Comparison of ENCODE assay signal across 39 cellular contexts in genomic region chr17:40815381-40815780, GRCh38. TPM values are rescaled to one million over a fixed set of nuclear protein-coding genes. Genes with fewer than 3 reads are reported as not detected.
"Had no signal": no experiment of that assay in that cellular context is flagged by ENCODE, and none has a peak within 500 bp of the region (broad histone marks: within the 10 kb centered on the region; RNA-seq: fewer than 3 reads in every experiment).

No MANE protein-coding gene starts in this region.

- H3K27me3 ChIP-seq: brain microvascular endothelial cell had no signal

- FAIRE-seq: astrocyte, TTC549 had no signal

- H3K4me1 ChIP-seq: breast epithelium had no signal

- H3K4me3 Mint-ChIP-seq: activated B cell treated with CpG ODN at 0.5 μM for 24 hours; activated CD4-positive, alpha-beta memory T cell treated with anti-CD3 and anti-CD28 coated beads for 36 hours; activated CD4-positive, alpha-beta T cell treated with anti-CD3 and anti-CD28 coated beads, Interleukin-2, amount 10 ng/mL, durations not matched to agents 24 days and 14 days; activated CD8-positive, alpha-beta T cell treated with anti-CD3 and anti-CD28 coated beads for 36 hours; activated naive CD4-positive, alpha-beta T cell treated with anti-CD3 and anti-CD28 coated beads for 36 hours; activated naive CD8-positive, alpha-beta T cell treated with anti-CD3 and anti-CD28 coated beads for 36 hours; activated T-cell treated with anti-CD3 and anti-CD28 coated beads, Interleukin-2, amount 50 U/mL, for 4 hours; activated T-cell treated with anti-CD3 and anti-CD28 coated beads, Interleukin-2, amount 50 U/mL, for 72 hours; activated T-helper 1 cell treated with anti-CD3 and anti-CD28 coated beads, Interleukin-12 subunit alpha, Interleukin-12 subunit beta, Interleukin-2, Interleukin-4 antibody, amounts not matched to agents 30 ng/mL and 10 ng/mL and 1 ng/mL, durations not matched to agents 14 hours and 24 hours and 36 hours; activated T-helper 17 cell treated with anti-CD3 and anti-CD28 coated beads, Interleukin-2, amount 50 U/mL, for 72 hours; T-helper 1 cell treated with Interleukin-12 subunit alpha and Interleukin-12 subunit beta and Interleukin-4 antibody, amounts not matched to agents 30 μg/mL and 1 μg/mL, for 36 hours; T-helper 2 cell treated with Interferon-gamma antibody and Interleukin-4, amounts not matched to agents 5 μg/mL and 100 μg/mL, for 36 hours had no signal

- H3K27ac ChIP-seq: adrenal gland, body of pancreas, brain microvascular endothelial cell, breast epithelium, VCaP had no signal

- H3K27ac Mint-ChIP-seq: activated B cell treated with CpG ODN at 0.5 μM for 24 hours; activated CD4-positive, alpha-beta memory T cell treated with anti-CD3 and anti-CD28 coated beads for 36 hours; activated CD4-positive, alpha-beta T cell treated with anti-CD3 and anti-CD28 coated beads, Interleukin-2, amount 10 ng/mL, durations not matched to agents 24 days and 14 days; activated CD8-positive, alpha-beta T cell treated with anti-CD3 and anti-CD28 coated beads for 36 hours; activated naive CD4-positive, alpha-beta T cell treated with anti-CD3 and anti-CD28 coated beads for 36 hours; activated naive CD4-positive, alpha-beta T cell treated with anti-CD3 and anti-CD28 coated beads, Interleukin-2, amount 50 U/mL, for 72 hours; activated naive CD8-positive, alpha-beta T cell treated with anti-CD3 and anti-CD28 coated beads for 36 hours; activated T-cell treated with anti-CD3 and anti-CD28 coated beads, Interleukin-2, amount 50 U/mL, for 72 hours; activated T-helper 1 cell treated with anti-CD3 and anti-CD28 coated beads, Interleukin-12 subunit alpha, Interleukin-12 subunit beta, Interleukin-2, Interleukin-4 antibody, amounts not matched to agents 30 ng/mL and 10 ng/mL and 1 ng/mL, durations not matched to agents 14 hours and 24 hours and 36 hours; activated T-helper 17 cell treated with anti-CD3 and anti-CD28 coated beads, Interleukin-2, amount 50 U/mL, for 72 hours; T-helper 1 cell treated with Interleukin-12 subunit alpha and Interleukin-12 subunit beta and Interleukin-4 antibody, amounts not matched to agents 30 μg/mL and 1 μg/mL, for 36 hours; T-helper 2 cell treated with Interferon-gamma antibody and Interleukin-4, amounts not matched to agents 5 μg/mL and 100 μg/mL, for 36 hours had no signal

- H3K36me3 ChIP-seq: adrenal gland, breast epithelium had no signal

- H3K9me3 ChIP-seq: adrenal gland, body of pancreas, breast epithelium had no signal

- H3K4me3 ChIP-seq: adrenal gland, body of pancreas, breast epithelium had no signal

- DNase-seq: activated B cell treated with CpG ODN at 0.5 μM for 24 hours; activated CD4-positive, alpha-beta memory T cell treated with anti-CD3 and anti-CD28 coated beads for 36 hours; activated CD4-positive, alpha-beta T cell treated with anti-CD3 and anti-CD28 coated beads for 4 hours; activated CD4-positive, alpha-beta T cell treated with anti-CD3 and anti-CD28 coated beads, Interleukin-2, amount 10 ng/mL, durations not matched to agents 24 days and 14 days; activated CD4-positive, alpha-beta T cell treated with anti-CD3 and anti-CD28 coated beads, Interleukin-2, amount 50 U/mL, for 1 hour; activated CD4-positive, alpha-beta T cell treated with anti-CD3 and anti-CD28 coated beads, Interleukin-2, amount 50 U/mL, for 4 hours; activated CD4-positive, CD25-positive, alpha-beta regulatory T cell treated with anti-CD3 and anti-CD28 coated beads, Interleukin-2, amount 50 U/mL, for 72 hours; activated CD8-positive, alpha-beta memory T cell treated with anti-CD3 and anti-CD28 coated beads, Interleukin-2, amount 50 U/mL, for 4 hours; activated CD8-positive, alpha-beta T cell treated with anti-CD3 and anti-CD28 coated beads for 36 hours; activated effector memory CD4-positive, alpha-beta T cell treated with anti-CD3 and anti-CD28 coated beads, Interleukin-2, amount 50 U/mL, for 16 hours; activated gamma-delta T cell treated with Interleukin-2 at 50 U/mL for 16 hours; activated naive CD4-positive, alpha-beta T cell; activated naive CD4-positive, alpha-beta T cell treated with anti-CD3 and anti-CD28 coated beads for 36 hours; activated naive CD8-positive, alpha-beta T cell treated with anti-CD3 and anti-CD28 coated beads for 36 hours; activated T-cell treated with anti-CD3 and anti-CD28 coated beads for 4 hours; activated T-cell treated with anti-CD3 and anti-CD28 coated beads, Interleukin-2, amount 50 U/mL, for 1 hour; activated T-cell treated with anti-CD3 and anti-CD28 coated beads, Interleukin-2, amount 50 U/mL, for 4 hours; activated T-cell treated with anti-CD3 and anti-CD28 coated beads, Interleukin-2, amount 50 U/mL, for 72 hours; adrenal gland; amniotic stem cell; aorta; body of pancreas; brain microvascular endothelial cell; central memory CD4-positive, alpha-beta T cell; T-helper 1 cell; T-helper 2 cell; T-helper 9 cell had no signal

- H3K9me3 Mint-ChIP-seq: activated CD4-positive, alpha-beta memory T cell treated with anti-CD3 and anti-CD28 coated beads for 36 hours; activated CD8-positive, alpha-beta T cell treated with anti-CD3 and anti-CD28 coated beads for 36 hours; activated naive CD4-positive, alpha-beta T cell treated with anti-CD3 and anti-CD28 coated beads for 36 hours; activated T-cell treated with anti-CD3 and anti-CD28 coated beads, Interleukin-2, amount 50 U/mL, for 4 hours had no signal

- ATAC-seq: activated CD8-positive, alpha-beta T cell treated with anti-CD3 and anti-CD28 coated beads for 36 hours; activated naive CD4-positive, alpha-beta T cell treated with anti-CD3 and anti-CD28 coated beads, Interleukin-2, amount 50 U/mL, for 72 hours; activated T-cell treated with anti-CD3 and anti-CD28 coated beads, Interleukin-2, amount 50 U/mL, for 4 hours; activated T-cell treated with anti-CD3 and anti-CD28 coated beads, Interleukin-2, amount 50 U/mL, for 72 hours; activated T-helper 17 cell treated with anti-CD3 and anti-CD28 coated beads, Interleukin-2, amount 50 U/mL, for 72 hours; body of pancreas had no signal

RNA-seq across cellular contexts. Expression of gene KRT28, which starts 15.6 kb away (rescaled TPM):
- total RNA-seq: activated B cell treated with CpG ODN at 0.5 μM for 24 hours; activated CD4-positive, alpha-beta memory T cell treated with anti-CD3 and anti-CD28 coated beads for 36 hours; activated CD4-positive, alpha-beta T cell treated with anti-CD3 and anti-CD28 coated beads, Interleukin-2, amount 10 ng/mL, durations not matched to agents 24 days and 14 days; activated CD8-positive, alpha-beta memory T cell treated with anti-CD3 and anti-CD28 coated beads for 36 hours; activated CD8-positive, alpha-beta T cell treated with anti-CD3 and anti-CD28 coated beads for 36 hours; activated naive CD4-positive, alpha-beta T cell treated with anti-CD3 and anti-CD28 coated beads for 36 hours; activated naive CD4-positive, alpha-beta T cell treated with anti-CD3 and anti-CD28 coated beads, Interleukin-2, amount 50 U/mL, for 72 hours; activated naive CD8-positive, alpha-beta T cell treated with anti-CD3 and anti-CD28 coated beads for 36 hours; activated T-cell treated with anti-CD3 and anti-CD28 coated beads, Interleukin-2, amount 50 U/mL, for 4 hours; activated T-cell treated with anti-CD3 and anti-CD28 coated beads, Interleukin-2, amount 50 U/mL, for 72 hours; activated T-helper 1 cell treated with anti-CD3 and anti-CD28 coated beads, Interleukin-12 subunit alpha, Interleukin-12 subunit beta, Interleukin-2, Interleukin-4 antibody, amounts not matched to agents 30 ng/mL and 10 ng/mL and 1 ng/mL, durations not matched to agents 14 hours and 24 hours and 36 hours; activated T-helper 17 cell treated with anti-CD3 and anti-CD28 coated beads, Interleukin-2, amount 50 U/mL, for 72 hours; adrenal gland; aorta; astrocyte; body of pancreas; breast epithelium; cardiac septum; cerebellum had no signal
- polyA plus RNA-seq: adrenal gland, aorta had no signal

RNA-seq across cellular contexts. Expression of gene KRT27, which starts 33.0 kb away (rescaled TPM):
- total RNA-seq: activated B cell treated with CpG ODN at 0.5 μM for 24 hours; activated CD4-positive, alpha-beta memory T cell treated with anti-CD3 and anti-CD28 coated beads for 36 hours; activated CD4-positive, alpha-beta T cell treated with anti-CD3 and anti-CD28 coated beads, Interleukin-2, amount 10 ng/mL, durations not matched to agents 24 days and 14 days; activated CD8-positive, alpha-beta memory T cell treated with anti-CD3 and anti-CD28 coated beads for 36 hours; activated CD8-positive, alpha-beta T cell treated with anti-CD3 and anti-CD28 coated beads for 36 hours; activated naive CD4-positive, alpha-beta T cell treated with anti-CD3 and anti-CD28 coated beads for 36 hours; activated naive CD4-positive, alpha-beta T cell treated with anti-CD3 and anti-CD28 coated beads, Interleukin-2, amount 50 U/mL, for 72 hours; activated naive CD8-positive, alpha-beta T cell treated with anti-CD3 and anti-CD28 coated beads for 36 hours; activated T-cell treated with anti-CD3 and anti-CD28 coated beads, Interleukin-2, amount 50 U/mL, for 4 hours; activated T-cell treated with anti-CD3 and anti-CD28 coated beads, Interleukin-2, amount 50 U/mL, for 72 hours; activated T-helper 1 cell treated with anti-CD3 and anti-CD28 coated beads, Interleukin-12 subunit alpha, Interleukin-12 subunit beta, Interleukin-2, Interleukin-4 antibody, amounts not matched to agents 30 ng/mL and 10 ng/mL and 1 ng/mL, durations not matched to agents 14 hours and 24 hours and 36 hours; activated T-helper 17 cell treated with anti-CD3 and anti-CD28 coated beads, Interleukin-2, amount 50 U/mL, for 72 hours; adrenal gland; aorta; astrocyte; body of pancreas; breast epithelium; cardiac septum had no signal
- polyA plus RNA-seq: aorta had no signal

RNA-seq across cellular contexts. Expression of gene KRT26, which starts 43.4 kb away (rescaled TPM):
- total RNA-seq: activated B cell treated with CpG ODN at 0.5 μM for 24 hours; activated CD4-positive, alpha-beta memory T cell treated with anti-CD3 and anti-CD28 coated beads for 36 hours; activated CD4-positive, alpha-beta T cell treated with anti-CD3 and anti-CD28 coated beads, Interleukin-2, amount 10 ng/mL, durations not matched to agents 24 days and 14 days; activated CD8-positive, alpha-beta memory T cell treated with anti-CD3 and anti-CD28 coated beads for 36 hours; activated CD8-positive, alpha-beta T cell treated with anti-CD3 and anti-CD28 coated beads for 36 hours; activated naive CD4-positive, alpha-beta T cell treated with anti-CD3 and anti-CD28 coated beads for 36 hours; activated naive CD4-positive, alpha-beta T cell treated with anti-CD3 and anti-CD28 coated beads, Interleukin-2, amount 50 U/mL, for 72 hours; activated naive CD8-positive, alpha-beta T cell treated with anti-CD3 and anti-CD28 coated beads for 36 hours; activated T-cell treated with anti-CD3 and anti-CD28 coated beads, Interleukin-2, amount 50 U/mL, for 4 hours; activated T-cell treated with anti-CD3 and anti-CD28 coated beads, Interleukin-2, amount 50 U/mL, for 72 hours; activated T-helper 1 cell treated with anti-CD3 and anti-CD28 coated beads, Interleukin-12 subunit alpha, Interleukin-12 subunit beta, Interleukin-2, Interleukin-4 antibody, amounts not matched to agents 30 ng/mL and 10 ng/mL and 1 ng/mL, durations not matched to agents 14 hours and 24 hours and 36 hours; activated T-helper 17 cell treated with anti-CD3 and anti-CD28 coated beads, Interleukin-2, amount 50 U/mL, for 72 hours; adrenal gland; aorta; astrocyte; body of pancreas; breast epithelium; cardiac septum; cerebellum had no signal
- polyA plus RNA-seq: adrenal gland, aorta had no signal

RNA-seq across cellular contexts. Expression of gene KRT12, which starts 51.6 kb away (rescaled TPM):
- total RNA-seq: activated B cell treated with CpG ODN at 0.5 μM for 24 hours; activated CD4-positive, alpha-beta memory T cell treated with anti-CD3 and anti-CD28 coated beads for 36 hours; activated CD4-positive, alpha-beta T cell treated with anti-CD3 and anti-CD28 coated beads, Interleukin-2, amount 10 ng/mL, durations not matched to agents 24 days and 14 days; activated CD8-positive, alpha-beta memory T cell treated with anti-CD3 and anti-CD28 coated beads for 36 hours; activated CD8-positive, alpha-beta T cell treated with anti-CD3 and anti-CD28 coated beads for 36 hours; activated naive CD4-positive, alpha-beta T cell treated with anti-CD3 and anti-CD28 coated beads for 36 hours; activated naive CD4-positive, alpha-beta T cell treated with anti-CD3 and anti-CD28 coated beads, Interleukin-2, amount 50 U/mL, for 72 hours; activated naive CD8-positive, alpha-beta T cell treated with anti-CD3 and anti-CD28 coated beads for 36 hours; activated T-cell treated with anti-CD3 and anti-CD28 coated beads, Interleukin-2, amount 50 U/mL, for 4 hours; activated T-cell treated with anti-CD3 and anti-CD28 coated beads, Interleukin-2, amount 50 U/mL, for 72 hours; activated T-helper 1 cell treated with anti-CD3 and anti-CD28 coated beads, Interleukin-12 subunit alpha, Interleukin-12 subunit beta, Interleukin-2, Interleukin-4 antibody, amounts not matched to agents 30 ng/mL and 10 ng/mL and 1 ng/mL, durations not matched to agents 14 hours and 24 hours and 36 hours; activated T-helper 17 cell treated with anti-CD3 and anti-CD28 coated beads, Interleukin-2, amount 50 U/mL, for 72 hours; adrenal gland; aorta; astrocyte; body of pancreas; breast epithelium; cardiac septum; cerebellum had no signal
- polyA plus RNA-seq: adrenal gland had no signal
